In genomic region chr15:82537351-82537908, GRCh38 we compare ENCODE assay signal across 8 cellular contexts. TPM values are rescaled to one million over a fixed set of nuclear protein-coding genes. Genes with fewer than 3 reads are reported as not detected.
A peak's percentile ranks its signal among the peaks of the same experiment; 100 is the strongest.
DNase-seq lines count a peak whose midpoint lies in the region; ATAC-seq, FAIRE-seq and TF ChIP-seq lines count a peak whose summit lies in the region.

No MANE protein-coding gene starts in this region.

- peak overlapping the region; percentile 73 for H3K27ac Mint-ChIP-seq in activated CD4-positive, alpha-beta T cell treated with anti-CD3 and anti-CD28 coated beads, Interleukin-2, amount 10 ng/mL, durations not matched to agents 7 days and 5 days
- peak overlapping the region; percentile 73 for H3K27ac Mint-ChIP-seq in progenitor cell of endocrine pancreas

- in situ Hi-C loops in K562 (cut with MboI), result no loop called here

- 0 out of 2 replicates have a peak, but pooled peaks cover 8% of the 10 kb centered on the region for H3F3A ChIP-seq in Loucy (ENCODE audit: low read depth)

- FAIRE-seq in K562 (lab: Jason Lieb, UNC), result no peak

- H3K4me3 Mint-ChIP-seq in activated CD4-positive, alpha-beta T cell treated with anti-CD3 and anti-CD28 coated beads, Interleukin-2, amount 10 ng/mL, durations not matched to agents 7 days and 5 days, result peak overlapping the region; percentile 31
- H3K4me3 Mint-ChIP-seq in progenitor cell of endocrine pancreas (ENCODE audit: low read depth), result peak overlapping the region; percentile 42

- DNase-seq in activated CD4-positive, alpha-beta T cell treated with anti-CD3 and anti-CD28 coated beads, Interleukin-2, amount 10 ng/mL, durations not matched to agents 7 days and 5 days, result peak; percentile 1
- no peak for DNase-seq in activated CD4-positive, alpha-beta T cell treated with anti-CD3 and anti-CD28 coated beads for 4 hours
- peak in 1 of 4 experiments; percentile 16 for DNase-seq in K562 (ENCODE audit: extremely low read depth in 1 of 4, low spot score in 3 of 4)
- no peak for DNase-seq in progenitor cell of endocrine pancreas (ENCODE audit: low spot score, unreplicated experiment)
- no peak for DNase-seq in NCI-H82 (lab: John Stamatoyannopoulos, UW)
- no peak for DNase-seq in NCI-H1930 (lab: John Stamatoyannopoulos, UW)

- 69% methylated on average over 4 of the region's 4 CpGs for WGBS in K562 (ENCODE audit: insufficient coverage, low coverage, missing lambda C conversion rate)

- no peaks in the 10 kb centered on the region for H3K9me2 ChIP-seq in Loucy (replicated peaks; ENCODE audit: low read depth, low read length)

- H3K36me3 Mint-ChIP-seq in activated CD4-positive, alpha-beta T cell treated with anti-CD3 and anti-CD28 coated beads, Interleukin-2, amount 10 ng/mL, durations not matched to agents 7 days and 5 days (ENCODE audit: low read depth), result peaks cover 61% of the 10 kb centered on the region
- peaks cover 27% of the 10 kb centered on the region for H3K36me3 Mint-ChIP-seq in progenitor cell of endocrine pancreas (ENCODE audit: insufficient read depth)

- H3K79me2 ChIP-seq in Loucy (ENCODE audit: insufficient read depth, low read length), result peaks cover 59% of the 10 kb centered on the region
- peaks cover 53% of the 10 kb centered on the region for H3K79me2 ChIP-seq in K562 (ENCODE audit: control insufficient read depth, insufficient read depth, low read length)

- ATAC-seq in K562, result no peak
- ATAC-seq in HG03342 (IDR thresholded peaks at IDR 0.05; ENCODE audit: unreplicated experiment), result no peak

- H3K4me1 ChIP-seq in Loucy (ENCODE audit: insufficient read depth, low read length, poor library complexity, severe bottlenecking) (peaks cover 26% of the 10 kb centered on the region), K562 (replicated peaks in 1 of 2; ENCODE audit: control insufficient read depth in 2 of 2, insufficient read depth in 2 of 2, low read length in 2 of 2) (peaks cover 13 to 17% of the 10 kb centered on the region in 2 experiments; a peak in 4 of 5 replicates)

- peak overlapping the region; percentile 99 for H3K9ac ChIP-seq in Loucy (ENCODE audit: low read depth, low read length, poor library complexity, severe bottlenecking)
- peak overlapping the region in 1 of 2 experiments; percentile 99; a peak in 2 of 4 replicates for H3K9ac ChIP-seq in K562 (ENCODE audit: insufficient read depth in 1 of 2, low read depth in 2 of 2, low read length in 2 of 2)

- no peak for TF ChIP-seq RAD21 in K562 (CRISPR knock-in tag; conservative IDR thresholded peaks at IDR 0.05 in 1 of 2, IDR thresholded peaks at IDR 0.05 in 1 of 2)

- POLR2A ChIA-PET in activated CD4-positive, alpha-beta T cell treated with anti-CD3 and anti-CD28 coated beads, Interleukin-2, amount 10 ng/mL, durations not matched to agents 7 days and 5 days (lab: Charles Lee), result no interaction called here
- POLR2A ChIA-PET in K562 (lab: Yijun Ruan, JAX), result interaction anchor here (0.6 to 8.9 kb wide), 4 partner anchors 11 to 773 kb away, joined by 3 to 95 read pairs (median 22); no protein-coding TSS in a partner anchor

- H3K27me3 ChIP-seq in Loucy (ENCODE audit: insufficient read depth, low read length, poor library complexity, severe bottlenecking), result peaks cover 10% of the 10 kb centered on the region
- no peaks in the 10 kb centered on the region for H3K27me3 ChIP-seq in K562 (ENCODE audit: control insufficient read depth in 2 of 2, insufficient read depth in 2 of 2, low read length in 2 of 2)

- TF ChIP-seq CTCF in Loucy (conservative IDR thresholded peaks at IDR 0.05; ENCODE audit: low read length) (no peak), K562 (IDR thresholded peaks at IDR 0.05 in 2 of 3, conservative IDR thresholded peaks at IDR 0.05 in 1 of 3; ENCODE audit: insufficient read depth in 2 of 3, low read depth in 1 of 3, low read length in 3 of 3) (no peak), progenitor cell of endocrine pancreas (IDR thresholded peaks at IDR 0.05; ENCODE audit: unreplicated experiment) (no peak)

- BruUV-seq in K562 (replicated peaks; lab: Mats Ljungman, UMichigan), result no TSS peak

- H3K9me3 ChIP-seq in Loucy (ENCODE audit: insufficient read depth, low read depth, low read length) (no peaks in the 10 kb centered on the region), K562 (replicated peaks; ENCODE audit: control insufficient read depth, insufficient read depth, low read depth, low read length) (no peaks in the 10 kb centered on the region)

- peaks cover 5% of the 10 kb centered on the region for H3K9me1 ChIP-seq in K562 (ENCODE audit: control insufficient read depth, insufficient read depth, low read length)

- H3K4me2 ChIP-seq in Loucy (ENCODE audit: low read depth, low read length, poor library complexity, severe bottlenecking), result peak overlapping the region; percentile 83
- peak overlapping the region; percentile 96; the same call in 1 of the 2 replicates for H3K4me2 ChIP-seq in K562 (ENCODE audit: insufficient read depth, low read length)

- peaks cover 40% of the 10 kb centered on the region for H3K4me1 Mint-ChIP-seq in activated CD4-positive, alpha-beta T cell treated with anti-CD3 and anti-CD28 coated beads, Interleukin-2, amount 10 ng/mL, durations not matched to agents 7 days and 5 days
- H3K4me1 Mint-ChIP-seq in progenitor cell of endocrine pancreas (ENCODE audit: low read depth), result peaks cover 14% of the 10 kb centered on the region

- no peak for TF ChIP-seq POLR2A in K562 (conservative IDR thresholded peaks at IDR 0.05)

- no peak for TF ChIP-seq EP300 in K562 (IDR thresholded peaks at IDR 0.05; ENCODE audit: low read length)

- no peaks in the 10 kb centered on the region for H3K27me3 Mint-ChIP-seq in activated CD4-positive, alpha-beta T cell treated with anti-CD3 and anti-CD28 coated beads, Interleukin-2, amount 10 ng/mL, durations not matched to agents 7 days and 5 days
- no peaks in the 10 kb centered on the region for H3K27me3 Mint-ChIP-seq in progenitor cell of endocrine pancreas

- H3K4me3 ChIP-seq in Loucy (ENCODE audit: low read length, poor library complexity, severe bottlenecking), result peak overlapping the region; percentile 99
- peak overlapping the region; percentile 95; the same call in 1 of the 2 replicates for H3K4me3 ChIP-seq in K562

- CTCF ChIA-PET in activated CD4-positive, alpha-beta T cell treated with anti-CD3 and anti-CD28 coated beads, Interleukin-2, amount 10 ng/mL, durations not matched to agents 7 days and 5 days (lab: Charles Lee), result interaction anchor here (0.6 kb wide), 1 partner anchor 26 kb away, joined by 3 read pairs; no protein-coding TSS in a partner anchor
- CTCF ChIA-PET in K562 (lab: Yijun Ruan, JAX; ENCODE audit: low intra/inter-chr PET ratio), result no interaction called here

- H2AFZ ChIP-seq in Loucy (ENCODE audit: low read length), result no peak overlapping the region
- no peak overlapping the region for H2AFZ ChIP-seq in K562 (ENCODE audit: low read depth, low read length)

- intact Hi-C loops in K562 (cut with micrococcal nuclease), result no loop called here

- H3K9me3 Mint-ChIP-seq in activated CD4-positive, alpha-beta T cell treated with anti-CD3 and anti-CD28 coated beads, Interleukin-2, amount 10 ng/mL, durations not matched to agents 7 days and 5 days, result no peaks in the 10 kb centered on the region
- no peaks in the 10 kb centered on the region for H3K9me3 Mint-ChIP-seq in progenitor cell of endocrine pancreas (ENCODE audit: low read depth)

- H3K27ac ChIP-seq in K562 (ENCODE audit: extremely low read depth, low read depth, low read length), result peak overlapping the region; percentile 93; the same call in 2 of the 3 replicates

- H4K20me1 ChIP-seq in Loucy (ENCODE audit: insufficient read depth, low read length, poor library complexity, severe bottlenecking), result peaks cover 48% of the 10 kb centered on the region
- H4K20me1 ChIP-seq in K562 (replicated peaks; ENCODE audit: control insufficient read depth, insufficient read depth, low read length), result peaks cover 42% of the 10 kb centered on the region

- H3K36me3 ChIP-seq in Loucy (ENCODE audit: insufficient read depth, low read length) (peaks cover 58% of the 10 kb centered on the region; the same call in 1 of the 2 replicates), K562 (ENCODE audit: control insufficient read depth, insufficient read depth, low read length) (peaks cover 66% of the 10 kb centered on the region)

TF ChIP-seq in K562, 482 proteins besides CTCF, POLR2A, EP300 and RAD21 (continues in another document):
- TF ChIP-seq HMGN3 (IDR thresholded peaks at IDR 0.05; ENCODE audit: borderline replicate concordance, extremely low read depth, insufficient read length, low read depth, low read length) (no peak), POLR2AphosphoS5 (IDR thresholded peaks at IDR 0.05; ENCODE audit: control insufficient read depth, insufficient read depth, low read depth, low read length) (0 out of 2 replicates have a peak, but pooled peaks have one; percentile 14), TCF3 (CRISPR knock-in tag; IDR thresholded peaks at IDR 0.05) (no peak)
- TF ChIP-seq, protein P1, sequence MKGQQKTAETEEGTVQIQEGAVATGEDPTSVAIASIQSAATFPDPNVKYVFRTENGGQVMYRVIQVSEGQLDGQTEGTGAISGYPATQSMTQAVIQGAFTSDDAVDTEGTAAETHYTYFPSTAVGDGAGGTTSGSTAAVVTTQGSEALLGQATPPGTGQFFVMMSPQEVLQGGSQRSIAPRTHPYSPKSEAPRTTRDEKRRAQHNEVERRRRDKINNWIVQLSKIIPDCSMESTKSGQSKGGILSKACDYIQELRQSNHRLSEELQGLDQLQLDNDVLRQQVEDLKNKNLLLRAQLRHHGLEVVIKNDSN (CRISPR knock-in tag; IDR thresholded peaks at IDR 0.05), result no peak

RNA-seq across cellular contexts. Expression of gene RPS17, which starts 2.8 kb away (rescaled TPM):
- 1,000 to 10,000 TPM; 1,680 to 1,976 TPM for total RNA-seq in activated CD4-positive, alpha-beta T cell treated with anti-CD3 and anti-CD28 coated beads, Interleukin-2, amount 10 ng/mL, durations not matched to agents 7 days and 5 days
- 288 and 405 TPM in 2 replicates for total RNA-seq in K562 (2011; cell fraction: chromatin; rRNA removed; ENCODE audit: low replicate concordance)
- total RNA-seq in K562 (2011; cell fraction: nucleolus; rRNA removed), result 802 and 812 TPM in 2 replicates
- 889 and 1,793 TPM in 2 replicates for total RNA-seq in K562 (2011; cell fraction: nucleoplasm; rRNA removed)
- total RNA-seq in K562 (2014; rRNA removed), result 4,669 and 6,363 TPM in 2 replicates
- total RNA-seq in K562 (2014; rRNA removed; fragmentation: Illumina TruSeq; extraction: Trizol), result 4,513 and 5,229 TPM in 2 replicates
- 5,690 and 6,000 TPM in 2 replicates for total RNA-seq in K562 (2015; rRNA removed; fragmentation: Illumina TruSeq; extraction: Trizol)
- 2,376 and 2,708 TPM in 2 replicates for total RNA-seq in K562 (2021)
- polyA plus RNA-seq in K562 (2011; rRNA removed), result 5,062 and 5,477 TPM in 2 replicates
- 3,204 and 5,121 TPM in 2 replicates for polyA plus RNA-seq in K562 (2011; cell fraction: cytosol; rRNA removed)
- polyA plus RNA-seq in K562 (2011; cell fraction: nucleus; rRNA removed), result 1,138 and 2,084 TPM in 2 replicates
- polyA plus RNA-seq in K562 (2012), result 4,007 and 4,409 TPM in 2 replicates
- 2,686 and 3,105 TPM in 2 replicates for polyA plus RNA-seq in K562 (2014; fragmentation: Illumina TruSeq; extraction: Trizol)
- 1,000 to 10,000 TPM; 1,988 to 2,233 TPM for polyA plus RNA-seq in K562 (2014; fragmentation: Nextera tagmentation; extraction: Ambion mirVana)
- 6,515 and 6,851 TPM in 2 replicates for polyA plus RNA-seq in K562 (2014; rRNA removed)
- polyA minus RNA-seq in K562 (2011; rRNA and poly(A)+ RNA removed), result 1,664 and 1,697 TPM in 2 replicates
- polyA minus RNA-seq in K562 (2011; cell fraction: cytosol; rRNA and poly(A)+ RNA removed), result 653 and 953 TPM in 2 replicates
- polyA minus RNA-seq in K562 (2011; cell fraction: nucleus; rRNA and poly(A)+ RNA removed), result 297 and 420 TPM in 2 replicates
- total RNA-seq in progenitor cell of endocrine pancreas, result 1,639 and 1,699 TPM in 2 replicates
